24 cellular contexts compared by ENCODE assay signal in genomic region chr7:157662110-157662791, GRCh38.
"Had no signal": no experiment of that assay in that cellular context is flagged by ENCODE, and none has a peak within 500 bp of the region (broad histone marks: within the 10 kb centered on the region; RNA-seq: fewer than 3 reads in every experiment).

No MANE protein-coding gene starts in this region.

- H3K4me3 Mint-ChIP-seq: activated naive CD4-positive, alpha-beta T cell treated with anti-CD3 and anti-CD28 coated beads, Interleukin-2, amount 10 ng/mL, durations not matched to agents 7 days and 5 days; activated naive CD8-positive, alpha-beta T cell treated with anti-CD3 and anti-CD28 coated beads, Interleukin-2, amount 10 ng/mL, durations not matched to agents 7 days and 5 days; T-helper 1 cell treated with Interleukin-12 subunit alpha and Interleukin-12 subunit beta and Interleukin-4 antibody, amounts not matched to agents 30 μg/mL and 1 μg/mL, for 36 hours had no signal

- ATAC-seq: activated CD4-positive, CD25-positive, alpha-beta regulatory T cell treated with anti-CD3 and anti-CD28 coated beads, Interleukin-2, amount 50 U/mL, for 24 hours; left lung; mucosa of descending colon; pancreas had no signal

- H3K36me3 ChIP-seq: brain microvascular endothelial cell, esophagus squamous epithelium, heart right ventricle, left lung, pancreas, right atrium auricular region, tibial nerve had no signal

- H3K27me3 Mint-ChIP-seq: activated naive CD8-positive, alpha-beta T cell treated with anti-CD3 and anti-CD28 coated beads, Interleukin-2, amount 10 ng/mL, durations not matched to agents 7 days and 5 days had no signal

- H3K9me3 ChIP-seq: esophagus squamous epithelium, heart right ventricle, left lung, mucosa of descending colon, pancreas, right atrium auricular region, tibial nerve had no signal

- DNase-seq: activated CD4-positive, alpha-beta T cell treated with anti-CD3 and anti-CD28 coated beads for 48 hours; activated CD4-positive, alpha-beta T cell treated with anti-CD3 and anti-CD28 coated beads, Interleukin-2, amount 50 U/mL, for 48 hours; activated CD8-positive, alpha-beta memory T cell treated with anti-CD3 and anti-CD28 coated beads for 24 hours; activated gamma-delta T cell; activated naive CD4-positive, alpha-beta T cell treated with anti-CD3 and anti-CD28 coated beads, Interleukin-2, amount 10 ng/mL, durations not matched to agents 7 days and 5 days; activated naive CD8-positive, alpha-beta T cell treated with anti-CD3 and anti-CD28 coated beads, Interleukin-2, amount 10 ng/mL, durations not matched to agents 7 days and 5 days; activated T-cell treated with anti-CD3 and anti-CD28 coated beads, Interleukin-2, amount 50 U/mL, for 1 hour; brain microvascular endothelial cell; esophagus squamous epithelium; foreskin melanocyte; heart right ventricle; kidney glomerular epithelial cell; mucosa of descending colon; stimulated activated CD4-positive, alpha-beta T cell treated with anti-CD3 and anti-CD28 coated beads, Interleukin-2, amount 100 ng/mL, for 48 hours; stimulated activated naive CD4-positive, alpha-beta T cell treated with Interleukin-2 at 50 U/mL for 16 hours; T-helper 9 cell had no signal

- H3K36me3 Mint-ChIP-seq: activated naive CD4-positive, alpha-beta T cell treated with anti-CD3 and anti-CD28 coated beads, Interleukin-2, amount 10 ng/mL, durations not matched to agents 7 days and 5 days; activated naive CD8-positive, alpha-beta T cell treated with anti-CD3 and anti-CD28 coated beads, Interleukin-2, amount 10 ng/mL, durations not matched to agents 7 days and 5 days had no signal

- H3K27me3 ChIP-seq: brain microvascular endothelial cell, pancreas, right atrium auricular region, tibial nerve had no signal

- H3K27ac Mint-ChIP-seq: activated naive CD4-positive, alpha-beta T cell treated with anti-CD3 and anti-CD28 coated beads, Interleukin-2, amount 10 ng/mL, durations not matched to agents 7 days and 5 days; activated naive CD8-positive, alpha-beta T cell treated with anti-CD3 and anti-CD28 coated beads, Interleukin-2, amount 10 ng/mL, durations not matched to agents 7 days and 5 days; T-helper 1 cell treated with Interleukin-12 subunit alpha and Interleukin-12 subunit beta and Interleukin-4 antibody, amounts not matched to agents 30 μg/mL and 1 μg/mL, for 36 hours had no signal

- H3K9me3 Mint-ChIP-seq: activated naive CD4-positive, alpha-beta T cell treated with anti-CD3 and anti-CD28 coated beads, Interleukin-2, amount 10 ng/mL, durations not matched to agents 7 days and 5 days; activated naive CD8-positive, alpha-beta T cell treated with anti-CD3 and anti-CD28 coated beads, Interleukin-2, amount 10 ng/mL, durations not matched to agents 7 days and 5 days; T-helper 1 cell treated with Interleukin-12 subunit alpha and Interleukin-12 subunit beta and Interleukin-4 antibody, amounts not matched to agents 30 μg/mL and 1 μg/mL, for 36 hours had no signal

- H3K4me3 ChIP-seq: esophagus squamous epithelium, heart right ventricle, left lung, mucosa of descending colon, pancreas, right atrium auricular region, tibial nerve had no signal

- H3K4me1 ChIP-seq: left lung, pancreas, tibial nerve had no signal

- H3K27ac ChIP-seq: brain microvascular endothelial cell, epithelial cell of prostate, esophagus squamous epithelium, heart right ventricle, left lung, pancreas, right atrium auricular region, tibial nerve, VCaP had no signal
